In genomic region chr6:72950114-72950860, GRCh38 we compare ENCODE assay signal across 1 cellular context.
TF ChIP-seq lines count a peak whose summit lies in the region.

No MANE protein-coding gene starts in this region.

TF ChIP-seq in K562, 482 proteins besides CTCF, POLR2A, EP300 and RAD21 (continued from another document):
- TF ChIP-seq SIRT6 (IDR thresholded peaks at IDR 0.05; ENCODE audit: low read depth, low read length) (no peak), RBM14 (IDR thresholded peaks at IDR 0.05; ENCODE audit: borderline replicate concordance, insufficient read depth, low read depth, low read length) (no peak), SMAD4 (CRISPR knock-in tag; conservative IDR thresholded peaks at IDR 0.05) (no peak), SMARCA4 (IDR thresholded peaks at IDR 0.05) (no peak), CEBPG (CRISPR knock-in tag; IDR thresholded peaks at IDR 0.05) (no peak), CEBPG (tag; conservative IDR thresholded peaks at IDR 0.05 in 1 of 2, IDR thresholded peaks at IDR 0.05 in 1 of 2) (peak in 1 of 2 experiments; percentile 83; a peak in 2 of 4 replicates), MEIS2 (IDR thresholded peaks at IDR 0.05; ENCODE audit: partially characterized antibody) (peak; percentile 2), TAF15 (IDR thresholded peaks at IDR 0.05; ENCODE audit: low read depth, low read length) (no peak), NBN (IDR thresholded peaks at IDR 0.05; ENCODE audit: low read depth) (no peak), NELFE (IDR thresholded peaks at IDR 0.05; ENCODE audit: insufficient read depth, insufficient read length) (no peak), ZNF143 (CRISPR knock-in tag; IDR thresholded peaks at IDR 0.05) (no peak), SETDB1 (IDR thresholded peaks at IDR 0.05; ENCODE audit: low read length) (no peak), MTA2 (IDR thresholded peaks at IDR 0.05; ENCODE audit: low read depth) (no peak)
- TF ChIP-seq, protein P1, sequence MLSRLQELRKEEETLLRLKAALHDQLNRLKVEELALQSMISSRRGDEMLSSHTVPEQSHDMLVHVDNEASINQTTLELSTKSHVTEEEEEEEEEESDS (CRISPR knock-in tag; IDR thresholded peaks at IDR 0.05) = no peak
- TF ChIP-seq, protein P2, sequence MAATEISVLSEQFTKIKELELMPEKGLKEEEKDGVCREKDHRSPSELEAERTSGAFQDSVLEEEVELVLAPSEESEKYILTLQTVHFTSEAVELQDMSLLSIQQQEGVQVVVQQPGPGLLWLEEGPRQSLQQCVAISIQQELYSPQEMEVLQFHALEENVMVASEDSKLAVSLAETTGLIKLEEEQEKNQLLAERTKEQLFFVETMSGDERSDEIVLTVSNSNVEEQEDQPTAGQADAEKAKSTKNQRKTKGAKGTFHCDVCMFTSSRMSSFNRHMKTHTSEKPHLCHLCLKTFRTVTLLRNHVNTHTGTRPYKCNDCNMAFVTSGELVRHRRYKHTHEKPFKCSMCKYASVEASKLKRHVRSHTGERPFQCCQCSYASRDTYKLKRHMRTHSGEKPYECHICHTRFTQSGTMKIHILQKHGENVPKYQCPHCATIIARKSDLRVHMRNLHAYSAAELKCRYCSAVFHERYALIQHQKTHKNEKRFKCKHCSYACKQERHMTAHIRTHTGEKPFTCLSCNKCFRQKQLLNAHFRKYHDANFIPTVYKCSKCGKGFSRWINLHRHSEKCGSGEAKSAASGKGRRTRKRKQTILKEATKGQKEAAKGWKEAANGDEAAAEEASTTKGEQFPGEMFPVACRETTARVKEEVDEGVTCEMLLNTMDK (IDR thresholded peaks at IDR 0.05; ENCODE audit: borderline replicate concordance, insufficient read depth, low read depth, low read length, poor library complexity, severe bottlenecking) = no peak
- TF ChIP-seq, protein P3, sequence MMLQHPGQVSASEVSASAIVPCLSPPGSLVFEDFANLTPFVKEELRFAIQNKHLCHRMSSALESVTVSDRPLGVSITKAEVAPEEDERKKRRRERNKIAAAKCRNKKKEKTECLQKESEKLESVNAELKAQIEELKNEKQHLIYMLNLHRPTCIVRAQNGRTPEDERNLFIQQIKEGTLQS (IDR thresholded peaks at IDR 0.05) = peak; percentile 58; the same call in 1 of the 2 replicates
- TF ChIP-seq, protein P3 (CRISPR knock-in tag; conservative IDR thresholded peaks at IDR 0.05) = no peak
TF ChIP-seq in K562: peak in this region for 4.
